2 cellular contexts compared by ENCODE assay signal in the genomic region with DNA sequence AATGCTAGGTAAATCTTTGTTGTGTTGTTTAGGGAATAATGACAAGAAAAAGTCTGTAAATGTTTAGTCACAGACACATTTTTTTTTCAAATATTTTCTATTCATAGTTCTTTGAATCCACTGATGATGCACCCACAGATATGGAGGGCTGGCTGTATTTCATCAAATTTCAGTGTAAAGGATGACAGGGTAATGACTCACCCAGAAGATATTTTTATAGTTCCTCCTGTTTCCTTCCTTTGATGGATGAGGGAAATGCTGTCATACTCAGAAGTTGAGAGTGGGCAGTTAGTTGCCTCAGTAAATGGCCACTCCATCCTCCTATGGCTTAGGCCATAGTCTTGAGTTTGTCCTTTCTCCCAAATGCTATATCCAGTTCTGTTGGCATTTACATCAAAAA.
A peak's percentile ranks its signal among the peaks of the same experiment; 100 is the strongest.
TF ChIP-seq lines count a peak whose summit lies in the region.

No MANE protein-coding gene starts in this region.

TF ChIP-seq in A549, 52 proteins besides CTCF, POLR2A, EP300 and RAD21 (continued from another document):
- TF ChIP-seq, protein P1, sequence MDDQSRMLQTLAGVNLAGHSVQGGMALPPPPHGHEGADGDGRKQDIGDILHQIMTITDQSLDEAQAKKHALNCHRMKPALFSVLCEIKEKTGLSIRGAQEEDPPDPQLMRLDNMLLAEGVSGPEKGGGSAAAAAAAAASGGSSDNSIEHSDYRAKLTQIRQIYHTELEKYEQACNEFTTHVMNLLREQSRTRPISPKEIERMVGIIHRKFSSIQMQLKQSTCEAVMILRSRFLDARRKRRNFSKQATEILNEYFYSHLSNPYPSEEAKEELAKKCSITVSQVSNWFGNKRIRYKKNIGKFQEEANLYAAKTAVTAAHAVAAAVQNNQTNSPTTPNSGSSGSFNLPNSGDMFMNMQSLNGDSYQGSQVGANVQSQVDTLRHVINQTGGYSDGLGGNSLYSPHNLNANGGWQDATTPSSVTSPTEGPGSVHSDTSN (IDR thresholded peaks at IDR 0.05), result peak; percentile 55; the same call in 1 of the 2 replicates

TF ChIP-seq in HCT116, 20 proteins besides CTCF, POLR2A, EP300 and RAD21 (continued from another document):
- TF ChIP-seq SRF (IDR thresholded peaks at IDR 0.05; ENCODE audit: low read depth) (peak; percentile 69), TCF7L2 (IDR thresholded peaks at IDR 0.05; ENCODE audit: borderline replicate concordance, extremely low read depth, insufficient read depth, insufficient read length) (peak; percentile 87)
- TF ChIP-seq, protein P2, sequence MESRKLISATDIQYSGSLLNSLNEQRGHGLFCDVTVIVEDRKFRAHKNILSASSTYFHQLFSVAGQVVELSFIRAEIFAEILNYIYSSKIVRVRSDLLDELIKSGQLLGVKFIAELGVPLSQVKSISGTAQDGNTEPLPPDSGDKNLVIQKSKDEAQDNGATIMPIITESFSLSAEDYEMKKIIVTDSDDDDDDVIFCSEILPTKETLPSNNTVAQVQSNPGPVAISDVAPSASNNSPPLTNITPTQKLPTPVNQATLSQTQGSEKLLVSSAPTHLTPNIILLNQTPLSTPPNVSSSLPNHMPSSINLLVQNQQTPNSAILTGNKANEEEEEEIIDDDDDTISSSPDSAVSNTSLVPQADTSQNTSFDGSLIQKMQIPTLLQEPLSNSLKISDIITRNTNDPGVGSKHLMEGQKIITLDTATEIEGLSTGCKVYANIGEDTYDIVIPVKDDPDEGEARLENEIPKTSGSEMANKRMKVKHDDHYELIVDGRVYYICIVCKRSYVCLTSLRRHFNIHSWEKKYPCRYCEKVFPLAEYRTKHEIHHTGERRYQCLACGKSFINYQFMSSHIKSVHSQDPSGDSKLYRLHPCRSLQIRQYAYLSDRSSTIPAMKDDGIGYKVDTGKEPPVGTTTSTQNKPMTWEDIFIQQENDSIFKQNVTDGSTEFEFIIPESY (IDR thresholded peaks at IDR 0.05; ENCODE audit: extremely low read depth, insufficient replicate concordance, low read length), result peak; percentile 34
